Comparison of ENCODE assay signal across 8 cellular contexts in genomic region chr3:112302881-112303761, GRCh38. TPM values are rescaled to one million over a fixed set of nuclear protein-coding genes. Genes with fewer than 3 reads are reported as not detected.
DNase-seq lines count a peak whose midpoint lies in the region; ATAC-seq and TF ChIP-seq lines count a peak whose summit lies in the region.

No MANE protein-coding gene starts in this region.

- H3K9me2 ChIP-seq in SU-DHL-6 (replicated peaks; ENCODE audit: insufficient read depth, low read length): no peaks in the 10 kb centered on the region

- TF ChIP-seq CTCF in SU-DHL-6 (IDR thresholded peaks at IDR 0.05; ENCODE audit: insufficient read depth, low read length, poor library complexity, severe bottlenecking): no peak
- TF ChIP-seq CTCF in Calu3 (IDR thresholded peaks at IDR 0.05; ENCODE audit: unreplicated experiment): no peak

- H3K9me3 Mint-ChIP-seq in activated CD8-positive, alpha-beta memory T cell treated with anti-CD3 and anti-CD28 coated beads, Interleukin-2, amount 10 ng/mL, durations not matched to agents 7 days and 5 days (ENCODE audit: low read depth): no peaks in the 10 kb centered on the region
- H3K9me3 Mint-ChIP-seq in Calu3 (ENCODE audit: low read depth, unreplicated experiment): no peaks in the 10 kb centered on the region

- ATAC-seq in activated CD8-positive, alpha-beta memory T cell treated with anti-CD3 and anti-CD28 coated beads, Interleukin-2, amount 10 ng/mL, durations not matched to agents 7 days and 5 days: peak; percentile 62
- ATAC-seq in right cardiac atrium: peak; percentile 34 to 43
- ATAC-seq in stimulated activated naive CD8-positive, alpha-beta T cell treated with anti-CD3 and anti-CD28 coated beads, Interleukin-15, Interleukin-2, amounts not matched to agents 100 U/mL and 50 U/mL, for 24 hours: peak; percentile 31
- ATAC-seq in left lobe of liver: no peak
- ATAC-seq in GM19328 (IDR thresholded peaks at IDR 0.05; ENCODE audit: unreplicated experiment): no peak

- H3K9ac ChIP-seq in SU-DHL-6 (ENCODE audit: low read length): peak overlapping the region; percentile 30

- CTCF ChIA-PET in activated CD8-positive, alpha-beta memory T cell treated with anti-CD3 and anti-CD28 coated beads, Interleukin-2, amount 10 ng/mL, durations not matched to agents 7 days and 5 days (lab: Charles Lee): interaction anchor here (1.4 to 3.7 kb wide), 6 partner anchors 9 to 215 kb away, joined by 3 to 30 read pairs (median 4); partner anchors contain the start of gene SLC9C1
- CTCF ChIA-PET in Calu3 (lab: Charles Lee): interaction anchor here (1.0 to 1.6 kb wide), 2 partner anchors 10 to 19 kb away, joined by 3 to 11 read pairs; no protein-coding TSS in a partner anchor

- no peaks in the 10 kb centered on the region for H3K36me3 ChIP-seq in SU-DHL-6 (ENCODE audit: low read length)

- H4K20me1 ChIP-seq in SU-DHL-6 (ENCODE audit: low read depth, low read length): no peaks in the 10 kb centered on the region

- H3K36me3 Mint-ChIP-seq in activated CD8-positive, alpha-beta memory T cell treated with anti-CD3 and anti-CD28 coated beads, Interleukin-2, amount 10 ng/mL, durations not matched to agents 7 days and 5 days: no peaks in the 10 kb centered on the region
- H3K36me3 Mint-ChIP-seq in Calu3 (ENCODE audit: insufficient read depth, unreplicated experiment): no peaks in the 10 kb centered on the region

- intact Hi-C loops in right cardiac atrium (cut with DNase I): no loop called here
- intact Hi-C loops in Calu3 (cut with micrococcal nuclease; ENCODE audit: unreplicated experiment): no loop called here

- no peaks in the 10 kb centered on the region for H3K27me3 ChIP-seq in SU-DHL-6 (ENCODE audit: low read length)
- no peaks in the 10 kb centered on the region for H3K27me3 ChIP-seq in right cardiac atrium (ENCODE audit: control insufficient read depth, insufficient read depth)

- peaks cover 9% of the 10 kb centered on the region for H3K4me1 Mint-ChIP-seq in activated CD8-positive, alpha-beta memory T cell treated with anti-CD3 and anti-CD28 coated beads, Interleukin-2, amount 10 ng/mL, durations not matched to agents 7 days and 5 days
- no peaks in the 10 kb centered on the region for H3K4me1 Mint-ChIP-seq in Calu3 (ENCODE audit: low read depth, unreplicated experiment)

- H2AFZ ChIP-seq in SU-DHL-6 (ENCODE audit: low read depth, low read length, severe bottlenecking): peak overlapping the region; percentile 86

- H3K79me2 ChIP-seq in SU-DHL-6 (ENCODE audit: insufficient read depth, low read length): no peaks in the 10 kb centered on the region

- peaks cover under 1% of the 10 kb centered on the region for H3K4me1 ChIP-seq in right cardiac atrium (ENCODE audit: control insufficient read depth, insufficient read depth, low read length)

- peaks cover 9% of the 10 kb centered on the region; the same call in 1 of the 2 replicates for H3F3A ChIP-seq in SU-DHL-6 (ENCODE audit: insufficient read depth)

- H3K9me3 ChIP-seq in SU-DHL-6 (ENCODE audit: insufficient read depth, low read length) (no peaks in the 10 kb centered on the region), right cardiac atrium (ENCODE audit: control insufficient read depth, low read length) (no peaks in the 10 kb centered on the region)

- no peak overlapping the region for H3K27ac Mint-ChIP-seq in activated CD8-positive, alpha-beta memory T cell treated with anti-CD3 and anti-CD28 coated beads, Interleukin-2, amount 10 ng/mL, durations not matched to agents 7 days and 5 days
- no peak overlapping the region for H3K27ac Mint-ChIP-seq in Calu3 (ENCODE audit: unreplicated experiment)

- H3K4me2 ChIP-seq in SU-DHL-6 (ENCODE audit: low read depth, low read length, poor library complexity, severe bottlenecking): peak overlapping the region; percentile 52

- no peak overlapping the region for H3K27ac ChIP-seq in SU-DHL-6 (ENCODE audit: low read depth, low read length)
- H3K27ac ChIP-seq in right cardiac atrium (ENCODE audit: low read length): no peak overlapping the region

- no peaks in the 10 kb centered on the region for H3K27me3 Mint-ChIP-seq in activated CD8-positive, alpha-beta memory T cell treated with anti-CD3 and anti-CD28 coated beads, Interleukin-2, amount 10 ng/mL, durations not matched to agents 7 days and 5 days
- no peaks in the 10 kb centered on the region for H3K27me3 Mint-ChIP-seq in Calu3 (ENCODE audit: unreplicated experiment)

- no TSS peak for BruUV-seq in Calu3 (replicated peaks; lab: Mats Ljungman, UMichigan)

- H3K4me3 Mint-ChIP-seq in activated CD8-positive, alpha-beta memory T cell treated with anti-CD3 and anti-CD28 coated beads, Interleukin-2, amount 10 ng/mL, durations not matched to agents 7 days and 5 days: no peak overlapping the region
- H3K4me3 Mint-ChIP-seq in Calu3 (ENCODE audit: low read depth, unreplicated experiment): no peak overlapping the region

- 24% methylated on average over 12 of the region's 12 CpGs for WGBS in right cardiac atrium

- no peak for DNase-seq in activated CD8-positive, alpha-beta memory T cell treated with anti-CD3 and anti-CD28 coated beads, Interleukin-2, amount 10 ng/mL, durations not matched to agents 7 days and 5 days
- DNase-seq in activated CD8-positive, alpha-beta memory T cell treated with anti-CD3 and anti-CD28 coated beads for 24 hours: no peak
- no peak for DNase-seq in right cardiac atrium
- DNase-seq in stimulated activated naive CD8-positive, alpha-beta T cell treated with anti-CD3 and anti-CD28 coated beads, Interleukin-15, Interleukin-2, amounts not matched to agents 100 U/mL and 50 U/mL, for 24 hours: peak; percentile 22
- DNase-seq in left lobe of liver (ENCODE audit: low spot score): no peak
- DNase-seq in Calu3: no peak

- H3K4me3 ChIP-seq in SU-DHL-6 (ENCODE audit: insufficient read depth, low read length, poor library complexity, severe bottlenecking) (no peak overlapping the region), right cardiac atrium (ENCODE audit: low read length) (peak overlapping the region; percentile 70)

RNA-seq across cellular contexts. Expression of gene SLC9C1, which starts 9.1 kb away (rescaled TPM):
- under 1 TPM in 1 of 2 experiments, not detected in 1; 0.28 TPM for total RNA-seq in activated CD8-positive, alpha-beta memory T cell treated with anti-CD3 and anti-CD28 coated beads, Interleukin-2, amount 10 ng/mL, durations not matched to agents 7 days and 5 days
- total RNA-seq in right cardiac atrium (under 1 TPM; 0.15 to 0.69 (median 0.41) TPM), left lobe of liver (not detected), Calu3 (2022) (not detected in 2 replicates)
- polyA plus RNA-seq in right cardiac atrium: 0.14 TPM

RNA-seq across cellular contexts. Expression of gene CD200, which starts 29.8 kb away (rescaled TPM):
- 1 to 10 TPM in 1 of 2 experiments, under 1 TPM in 1; 0.67 to 3.6 TPM for total RNA-seq in activated CD8-positive, alpha-beta memory T cell treated with anti-CD3 and anti-CD28 coated beads, Interleukin-2, amount 10 ng/mL, durations not matched to agents 7 days and 5 days
- total RNA-seq in right cardiac atrium (1 to 10 TPM; 2.8 to 4.5 (median 3.6) TPM), left lobe of liver (0.38 TPM), Calu3 (2022) (not detected in 2 replicates)
- 4.0 TPM for polyA plus RNA-seq in right cardiac atrium

Comparison
In these comparisons a context has a peak if more than half of its experiments do, and no peak if none do; other contexts are left out.
1. ATAC-seq: peak in activated CD8-positive, alpha-beta memory T cell treated with anti-CD3 and anti-CD28 coated beads, Interleukin-2, amount 10 ng/mL, durations not matched to agents 7 days and 5 days (single experiment), right cardiac atrium (2 of 2) and stimulated activated naive CD8-positive, alpha-beta T cell treated with anti-CD3 and anti-CD28 coated beads, Interleukin-15, Interleukin-2, amounts not matched to agents 100 U/mL and 50 U/mL, for 24 hours (single experiment); none in left lobe of liver (single experiment) and GM19328 (single experiment).